9 cellular contexts compared by ENCODE assay signal in genomic region chr21:23887709-23888303, GRCh38.
DNase-seq lines count a peak whose midpoint lies in the region; ATAC-seq and TF ChIP-seq lines count a peak whose summit lies in the region.
"Had no signal": no experiment of that assay in that cellular context is flagged by ENCODE, and none has a peak within 500 bp of the region (broad histone marks: within the 10 kb centered on the region; RNA-seq: fewer than 3 reads in every experiment).

No MANE protein-coding gene starts in this region.

- 52% methylated on average over 11 of the region's 11 CpGs for WGBS in GM23248 (ENCODE audit: low coverage in 1 of 2, low lambda C conversion rate in 2 of 2, missing lambda C conversion rate in 2 of 2), 2 experiments

- H3K9ac ChIP-seq in GM23248 (no peak overlapping the region), PC-3 (ENCODE audit: low read length) (no peak overlapping the region)

- H3K27ac ChIP-seq in GM23248 = no peak overlapping the region
- no peak overlapping the region for H3K27ac ChIP-seq in PC-3 (ENCODE audit: low read length)
- H3K27ac ChIP-seq: SK-N-MC had no signal

- H3K9me3 ChIP-seq in GM23248 (ENCODE audit: low read depth) (no peaks in the 10 kb centered on the region), PC-3 (ENCODE audit: low read length) (0 out of 2 replicates have a peak, but pooled peaks cover 4% of the 10 kb centered on the region)

- H2AFZ ChIP-seq in GM23248 (no peak overlapping the region), PC-3 (ENCODE audit: low read length) (no peak overlapping the region)

- CTCF ChIA-PET in PC-3 (lab: Charles Lee) = no interaction called here

- no peaks in the 10 kb centered on the region for H4K20me1 ChIP-seq in GM23248 (ENCODE audit: insufficient read depth)
- no peaks in the 10 kb centered on the region for H4K20me1 ChIP-seq in PC-3 (ENCODE audit: low read length)

- no peak for TF ChIP-seq CTCF in PC-3 (conservative IDR thresholded peaks at IDR 0.05; ENCODE audit: low read depth, low read length)

- H3K4me1 ChIP-seq in GM23248 (ENCODE audit: insufficient read depth) = no peaks in the 10 kb centered on the region
- peaks cover 4% of the 10 kb centered on the region; the same call in 1 of the 2 replicates for H3K4me1 ChIP-seq in PC-3 (ENCODE audit: insufficient read depth, low read length)

- POLR2A ChIA-PET in PC-3 (lab: Charles Lee; ENCODE audit: unreplicated experiment) = no interaction called here

- intact Hi-C loops in PC-3 (cut with micrococcal nuclease) = no loop called here

- H3K36me3 ChIP-seq in GM23248 (ENCODE audit: low read depth) (no peaks in the 10 kb centered on the region), PC-3 (ENCODE audit: low read depth, low read length) (no peaks in the 10 kb centered on the region)

- H3K9me2 ChIP-seq in GM23248 (ENCODE audit: insufficient read depth) (no peaks in the 10 kb centered on the region), PC-3 (replicated peaks; ENCODE audit: low read length) (no peaks in the 10 kb centered on the region)

- in situ Hi-C loops in GM23248 (cut with MboI) = no loop called here

- DNase-seq in AML-193 (lab: John Stamatoyannopoulos, UW) (peak; percentile 44 to 55), NOMO-1 (lab: John Stamatoyannopoulos, UW; ENCODE audit: unreplicated experiment in 2 of 2) (peak; percentile 22 to 62), GM23248 (no peak), PC-3 (no peak), NCI-H1930 (lab: John Stamatoyannopoulos, UW) (no peak), hippocampal formation (lab: John Stamatoyannopoulos, UW) (no peak)
- DNase-seq in activated effector memory CD4-positive, alpha-beta T cell treated with Interleukin-2 at 50 U/mL for 16 hours = peak; percentile 10

- no peak overlapping the region for H3K4me3 ChIP-seq in GM23248
- no peak overlapping the region for H3K4me3 ChIP-seq in PC-3 (ENCODE audit: low read length)
- H3K4me3 ChIP-seq: SK-N-MC had no signal

- H3K27me3 ChIP-seq in GM23248 (replicated peaks; ENCODE audit: insufficient read depth) (no peaks in the 10 kb centered on the region), PC-3 (ENCODE audit: low read length) (no peaks in the 10 kb centered on the region)

- H3F3A ChIP-seq in GM23248 (ENCODE audit: insufficient read depth) (no peaks in the 10 kb centered on the region), PC-3 (ENCODE audit: low read length, unreplicated experiment) (no peaks in the 10 kb centered on the region)

- H3K79me2 ChIP-seq in GM23248 (ENCODE audit: insufficient read depth) (no peaks in the 10 kb centered on the region), PC-3 (ENCODE audit: low read length) (no peaks in the 10 kb centered on the region)

- no peak overlapping the region for H3K4me2 ChIP-seq in GM23248 (ENCODE audit: unreplicated experiment)
- H3K4me2 ChIP-seq in PC-3 (ENCODE audit: low read length) = no peak overlapping the region

- no TSS peak for BruUV-seq in PC-3 (replicated peaks; lab: Mats Ljungman, UMichigan)

- ATAC-seq in GM21723 (IDR thresholded peaks at IDR 0.05; ENCODE audit: unreplicated experiment) = peak; percentile 90
- no peak for ATAC-seq in PC-3

Comparison
In these comparisons a context has a peak if more than half of its experiments do, and no peak if none do; other contexts are left out.
1. DNase-seq: peak in AML-193 (2 of 2), NOMO-1 (2 of 2) and activated effector memory CD4-positive, alpha-beta T cell treated with Interleukin-2 at 50 U/mL for 16 hours (single experiment); none in GM23248 (single experiment), PC-3 (single experiment), NCI-H1930 (0 of 2) and hippocampal formation (0 of 2).